ENCODE assay signal across 1 cellular context in genomic region chr1:21670059-21670881, GRCh38.
TF ChIP-seq lines count a peak whose summit lies in the region.

No MANE protein-coding gene starts in this region.

TF ChIP-seq in liver, 16 proteins besides CTCF, POLR2A, EP300 and RAD21 (continued from another document):
- TF ChIP-seq MAX (IDR thresholded peaks at IDR 0.05) = no peak
- TF ChIP-seq FOXA1 (IDR thresholded peaks at IDR 0.05) = no peak
- TF ChIP-seq RXRA (IDR thresholded peaks at IDR 0.05) = no peak
